1 cellular context compared by ENCODE assay signal in genomic region chr16:974001-974601, GRCh38.
TF ChIP-seq lines count a peak whose summit lies in the region.

No MANE protein-coding gene starts in this region.

TF ChIP-seq in HepG2, 621 proteins besides CTCF, POLR2A, EP300 and RAD21 (continued from another document):
- TF ChIP-seq ZNF687 (CRISPR knock-in tag; IDR thresholded peaks at IDR 0.05) (peak; percentile 42), HNRNPL (IDR thresholded peaks at IDR 0.05; ENCODE audit: low read depth, low read length) (0 out of 2 replicates have a peak, but pooled peaks have one; percentile 14), ZKSCAN8 (CRISPR knock-in tag; IDR thresholded peaks at IDR 0.05; ENCODE audit: borderline replicate concordance) (no peak), ZNF234 (CRISPR knock-in tag; conservative IDR thresholded peaks at IDR 0.05) (no peak), MAX (IDR thresholded peaks at IDR 0.05) (peak; percentile 58)
